ENCODE assay signal across 15 cellular contexts in genomic region chr14:96698846-96699543, GRCh38.
DNase-seq lines count a peak whose midpoint lies in the region; ATAC-seq, FAIRE-seq and TF ChIP-seq lines count a peak whose summit lies in the region.
"Had no signal": no experiment of that assay in that cellular context is flagged by ENCODE, and none has a peak within 500 bp of the region (broad histone marks: within the 10 kb centered on the region; RNA-seq: fewer than 3 reads in every experiment).

No MANE protein-coding gene starts in this region.

- TF ChIP-seq POLR2A in thyroid gland (IDR thresholded peaks at IDR 0.05), result no peak

- intact Hi-C loops in thyroid gland (cut with DNase I), result no loop called here

- ATAC-seq in HG02852 (IDR thresholded peaks at IDR 0.05; ENCODE audit: unreplicated experiment), result peak; percentile 78

- peak; percentile 0 for DNase-seq in stimulated activated CD4-positive, alpha-beta T cell treated with anti-CD3 and anti-CD28 coated beads, Interleukin-12 subunit alpha, Interleukin-12 subunit beta, amount 100 ng/mL, for 4 hours
- DNase-seq in stimulated activated CD4-positive, alpha-beta T cell treated with anti-CD3 and anti-CD28 coated beads, Interleukin-1b, Interleukin-23, amount 100 ng/mL, for 48 hours, result no peak
- peak; percentile 10 for DNase-seq in activated CD4-positive, alpha-beta T cell treated with anti-CD3 and anti-CD28 coated beads, Interleukin-2, amount 50 U/mL, for 1 hour
- DNase-seq in midbrain (lab: John Stamatoyannopoulos, UW) (no peak), frontal cortex (ENCODE audit: low spot score in 2 of 2) (no peak), thyroid gland (no peak), caudate nucleus (lab: John Stamatoyannopoulos, UW) (no peak)
- DNase-seq: activated gamma-delta T cell; AML-193; colonic mucosa; mesendoderm; NCI-H524; sigmoid colon; stimulated activated naive CD4-positive, alpha-beta T cell treated with Interleukin-2 at 50 U/mL for 16 hours had no signal

- TF ChIP-seq CTCF in thyroid gland (IDR thresholded peaks at IDR 0.05), result no peak

- no peaks in the 10 kb centered on the region for H3K27me3 ChIP-seq in thyroid gland
- H3K27me3 ChIP-seq: colonic mucosa, sigmoid colon had no signal

- FAIRE-seq in frontal cortex (lab: Jason Lieb, UNC), result no peak

- H3K36me3 ChIP-seq in thyroid gland, result no peaks in the 10 kb centered on the region
- H3K36me3 ChIP-seq: colonic mucosa, sigmoid colon had no signal

- H3K27ac ChIP-seq in thyroid gland, result no peak overlapping the region
- H3K27ac ChIP-seq in caudate nucleus (ENCODE audit: low read depth, low read length), result no peak overlapping the region
- H3K27ac ChIP-seq: colonic mucosa, sigmoid colon had no signal

- no peaks in the 10 kb centered on the region for H3K9me3 ChIP-seq in thyroid gland
- H3K9me3 ChIP-seq: colonic mucosa had no signal

- H3K4me1 ChIP-seq in thyroid gland, result no peaks in the 10 kb centered on the region
- H3K4me1 ChIP-seq: colonic mucosa, sigmoid colon had no signal

- 76 to 83% methylated on average over 15 to 17 of the region's 17 CpGs for WGBS in thyroid gland, 2 donors

- H3K4me3 ChIP-seq in thyroid gland (replicated peaks in 1 of 3), result no peak overlapping the region
- H3K4me3 ChIP-seq: colonic mucosa, sigmoid colon had no signal

Comparison
In these comparisons a context has a peak if more than half of its experiments do, and no peak if none do; other contexts are left out.
1. DNase-seq: peak in stimulated activated CD4-positive, alpha-beta T cell treated with anti-CD3 and anti-CD28 coated beads, Interleukin-12 subunit alpha, Interleukin-12 subunit beta, amount 100 ng/mL, for 4 hours (single experiment) and activated CD4-positive, alpha-beta T cell treated with anti-CD3 and anti-CD28 coated beads, Interleukin-2, amount 50 U/mL, for 1 hour (single experiment); none in stimulated activated CD4-positive, alpha-beta T cell treated with anti-CD3 and anti-CD28 coated beads, Interleukin-1b, Interleukin-23, amount 100 ng/mL, for 48 hours (single experiment), midbrain (single experiment), frontal cortex (0 of 2), thyroid gland (0 of 2) and caudate nucleus (0 of 61).